Comparison of ENCODE assay signal across 13 cellular contexts in genomic region chr4:84852081-84852480, GRCh38.
DNase-seq lines count a peak whose midpoint lies in the region; ATAC-seq and TF ChIP-seq lines count a peak whose summit lies in the region.
"Had no signal": no experiment of that assay in that cellular context is flagged by ENCODE, and none has a peak within 500 bp of the region (broad histone marks: within the 10 kb centered on the region; RNA-seq: fewer than 3 reads in every experiment).

No MANE protein-coding gene starts in this region.

- no peaks in the 10 kb centered on the region for H3K9me3 Mint-ChIP-seq in glutamatergic neuron (ENCODE audit: unreplicated experiment)

- no peak for TF ChIP-seq EP300 in upper lobe of left lung (IDR thresholded peaks at IDR 0.05)

- no peak overlapping the region for H3K27ac Mint-ChIP-seq in glutamatergic neuron (ENCODE audit: unreplicated experiment)

- H3K4me1 ChIP-seq in SJCRH30 (peaks cover 65% of the 10 kb centered on the region), upper lobe of left lung (peaks cover 0 to 4% (median 0%) of the 10 kb centered on the region in 4 donors)
- H3K4me1 ChIP-seq: colonic mucosa had no signal

- no peak for TF ChIP-seq CTCF in fibroblast of villous mesenchyme (IDR thresholded peaks at IDR 0.05; ENCODE audit: insufficient read depth, low read depth, low read length)
- no peak for TF ChIP-seq CTCF in upper lobe of left lung (IDR thresholded peaks at IDR 0.05)
- no peak for TF ChIP-seq CTCF in glutamatergic neuron (IDR thresholded peaks at IDR 0.05; ENCODE audit: partially characterized antibody, unreplicated experiment)

- no peak overlapping the region for H3K4me3 ChIP-seq in SJCRH30
- H3K4me3 ChIP-seq in fibroblast of villous mesenchyme (ENCODE audit: low read depth, low read length) = no peak overlapping the region
- H3K4me3 ChIP-seq in upper lobe of left lung = no peak overlapping the region
- H3K4me3 ChIP-seq: colonic mucosa, heart right ventricle, lung, thoracic aorta had no signal

- no peak for ATAC-seq in upper lobe of left lung (ENCODE audit: low FRiP score in 2 of 2)
- ATAC-seq in HG02973 (IDR thresholded peaks at IDR 0.05; ENCODE audit: unreplicated experiment) = no peak
- ATAC-seq: heart right ventricle had no signal

- peaks cover 11% of the 10 kb centered on the region for H3K4me1 Mint-ChIP-seq in glutamatergic neuron (ENCODE audit: low read depth, unreplicated experiment)

- 86 to 92% methylated on average over 1 of the region's 1 CpG for WGBS in upper lobe of left lung, 2 donors

- H3K36me3 ChIP-seq in SJCRH30 = peaks cover 39% of the 10 kb centered on the region
- H3K36me3 ChIP-seq in upper lobe of left lung = peaks cover 0 to 16% (median 0%) of the 10 kb centered on the region in 4 donors
- H3K36me3 ChIP-seq: colonic mucosa, thoracic aorta had no signal

- no peaks in the 10 kb centered on the region; the same call in 1 of the 2 replicates for H3K9me3 ChIP-seq in SJCRH30 (replicated peaks)
- no peaks in the 10 kb centered on the region for H3K9me3 ChIP-seq in upper lobe of left lung
- H3K9me3 ChIP-seq: colonic mucosa, heart right ventricle, thoracic aorta had no signal

- H3K4me3 Mint-ChIP-seq in glutamatergic neuron (ENCODE audit: unreplicated experiment) = no peak overlapping the region

- H3K27me3 ChIP-seq in SJCRH30 = no peaks in the 10 kb centered on the region
- no peaks in the 10 kb centered on the region for H3K27me3 ChIP-seq in upper lobe of left lung
- H3K27me3 ChIP-seq: colonic mucosa, heart right ventricle had no signal

- DNase-seq in COLO829 (ENCODE audit: low spot score) = peak; percentile 49
- DNase-seq in NCI-H1092 (lab: John Stamatoyannopoulos, UW) = peak; percentile 27
- peak; percentile 88 to 97 for DNase-seq in SJCRH30
- peak; percentile 70 for DNase-seq in fibroblast of villous mesenchyme (ENCODE audit: low read depth)
- DNase-seq in upper lobe of left lung = no peak
- no peak for DNase-seq in glutamatergic neuron
- no peak for DNase-seq in cerebellar nuclear complex (lab: John Stamatoyannopoulos, UW)
- DNase-seq: colonic mucosa, heart right ventricle, NCI-H524 treated with DMSO at 0.1 percent for 48 hours had no signal

- TF ChIP-seq POLR2A in upper lobe of left lung (IDR thresholded peaks at IDR 0.05) = no peak

- H3K27ac ChIP-seq in SJCRH30 (peak overlapping the region; percentile 86), upper lobe of left lung (no peak overlapping the region)
- H3K27ac ChIP-seq: colonic mucosa, thoracic aorta had no signal

- no peaks in the 10 kb centered on the region for H3K27me3 Mint-ChIP-seq in glutamatergic neuron (ENCODE audit: unreplicated experiment)

- H3K36me3 Mint-ChIP-seq in glutamatergic neuron (ENCODE audit: unreplicated experiment) = peaks cover 11% of the 10 kb centered on the region

Comparison
In these comparisons a context has a peak if more than half of its experiments do, and no peak if none do; other contexts are left out.
1. DNase-seq: peak in COLO829 (single experiment), NCI-H1092 (single experiment), SJCRH30 (2 of 2) and fibroblast of villous mesenchyme (single experiment); none in upper lobe of left lung (0 of 2), glutamatergic neuron (single experiment) and cerebellar nuclear complex (0 of 2).